In genomic region chr17:74194682-74195081, GRCh38 we compare ENCODE assay signal across 17 cellular contexts. TPM values are rescaled to one million over a fixed set of nuclear protein-coding genes. Genes with fewer than 3 reads are reported as not detected.
A peak's percentile ranks its signal among the peaks of the same experiment; 100 is the strongest.
DNase-seq lines count a peak whose midpoint lies in the region; ATAC-seq, FAIRE-seq and TF ChIP-seq lines count a peak whose summit lies in the region.
"Had no signal": no experiment of that assay in that cellular context is flagged by ENCODE, and none has a peak within 500 bp of the region (broad histone marks: within the 10 kb centered on the region; RNA-seq: fewer than 3 reads in every experiment).

No MANE protein-coding gene starts in this region.

- no peaks in the 10 kb centered on the region for H3K27me3 ChIP-seq in endodermal cell (ENCODE audit: control insufficient read depth, insufficient read depth, low read length, poor library complexity, severe bottlenecking)
- H3K27me3 ChIP-seq: BLaER1 had no signal

- H3K79me2 ChIP-seq in OCI-LY7 (ENCODE audit: insufficient read depth, low read depth, low read length), result no peaks in the 10 kb centered on the region

- H3K36me3 ChIP-seq in OCI-LY7 (ENCODE audit: insufficient read depth, low read length), result no peaks in the 10 kb centered on the region
- H3K36me3 ChIP-seq in endodermal cell (ENCODE audit: control insufficient read depth, insufficient read depth, low read length), result no peaks in the 10 kb centered on the region
- H3K36me3 ChIP-seq: BLaER1, HAP-1 had no signal

- H3K36me3 Mint-ChIP-seq in endodermal cell (ENCODE audit: low read depth), result no peaks in the 10 kb centered on the region
- H3K36me3 Mint-ChIP-seq in T-helper 17 cell (ENCODE audit: low read depth), result no peaks in the 10 kb centered on the region
- H3K36me3 Mint-ChIP-seq: CD8-positive, alpha-beta memory T cell had no signal

- H3K27me3 Mint-ChIP-seq in endodermal cell (ENCODE audit: insufficient read depth) (peaks cover 20% of the 10 kb centered on the region), T-helper 17 cell (peaks cover 54% of the 10 kb centered on the region)

- BruUV-seq in OCI-LY7 (replicated peaks; lab: Mats Ljungman, UMichigan), result no TSS peak

- ATAC-seq in T-helper 17 cell (no peak), GM19452 (IDR thresholded peaks at IDR 0.05; ENCODE audit: unreplicated experiment) (no peak)

- 88 to 94% methylated on average over 9 of the region's 9 CpGs for WGBS in endodermal cell (ENCODE audit: insufficient coverage in 1 of 2, insufficient read length in 1 of 2), 2 experiments

- H3K4me2 ChIP-seq in OCI-LY7 (ENCODE audit: low read length), result no peak overlapping the region

- H3K4me1 ChIP-seq in OCI-LY7 (ENCODE audit: insufficient read depth, low read length, poor library complexity, severe bottlenecking) (peaks cover 17% of the 10 kb centered on the region), endodermal cell (ENCODE audit: control insufficient read depth, insufficient read depth, low read length) (no peaks in the 10 kb centered on the region)
- H3K4me1 ChIP-seq: HAP-1 had no signal

- H3K27ac Mint-ChIP-seq in endodermal cell, result no peak overlapping the region
- no peak overlapping the region for H3K27ac Mint-ChIP-seq in T-helper 17 cell
- H3K27ac Mint-ChIP-seq: CD8-positive, alpha-beta memory T cell had no signal

- no peak overlapping the region for H3K4me3 Mint-ChIP-seq in endodermal cell
- no peak overlapping the region for H3K4me3 Mint-ChIP-seq in T-helper 17 cell
- H3K4me3 Mint-ChIP-seq: CD8-positive, alpha-beta memory T cell had no signal

- H4K20me1 ChIP-seq in OCI-LY7 (ENCODE audit: insufficient read depth, low read length), result no peaks in the 10 kb centered on the region
- H4K20me1 ChIP-seq: BLaER1 had no signal

- TF ChIP-seq CTCF in D721Med (IDR thresholded peaks at IDR 0.05; ENCODE audit: insufficient read depth, missing control alignments) (no peak), OCI-LY7 (conservative IDR thresholded peaks at IDR 0.05; ENCODE audit: low read length) (no peak), endodermal cell (conservative IDR thresholded peaks at IDR 0.05) (no peak)

- H3K9ac ChIP-seq in endodermal cell (ENCODE audit: extremely low read depth, low read length, poor library complexity, severe bottlenecking), result no peak overlapping the region
- H3K9ac ChIP-seq: BLaER1 had no signal

- H2AFZ ChIP-seq in OCI-LY7 (ENCODE audit: low read length), result 0 out of 2 replicates have a peak overlapping the region, but pooled peaks have one; percentile 8

- H3K9me3 ChIP-seq in OCI-LY7 (ENCODE audit: low read length) (no peaks in the 10 kb centered on the region), endodermal cell (ENCODE audit: control insufficient read depth, low read length) (no peaks in the 10 kb centered on the region), T-helper 17 cell (ENCODE audit: control insufficient read depth, low read length, poor library complexity, severe bottlenecking) (no peaks in the 10 kb centered on the region)
- H3K9me3 ChIP-seq: BLaER1, Caco-2, HAP-1 had no signal

- peak; percentile 21 for FAIRE-seq in D721Med (lab: Jason Lieb, UNC)
- FAIRE-seq: GM19239 had no signal

- no peak overlapping the region for H3K27ac ChIP-seq in OCI-LY7 (ENCODE audit: low read depth, low read length, poor library complexity, severe bottlenecking)
- no peak overlapping the region for H3K27ac ChIP-seq in endodermal cell (ENCODE audit: low read depth, low read length)
- H3K27ac ChIP-seq: BLaER1 had no signal

- intact Hi-C loops in OCI-LY7 (cut with micrococcal nuclease; ENCODE audit: unreplicated experiment), result no loop called here

- POLR2A ChIA-PET in OCI-LY7 (lab: Charles Lee), result no interaction called here

- peak; percentile 28 for DNase-seq in NCI-H2171 treated with DMSO at 0.1 percent for 48 hours (lab: John Stamatoyannopoulos, UW)
- no peak for DNase-seq in NCI-H2171 (lab: John Stamatoyannopoulos, UW)
- no peak for DNase-seq in D721Med (ENCODE audit: insufficient read length, low spot score)
- no peak for DNase-seq in OCI-LY7 (ENCODE audit: low spot score)
- DNase-seq in endodermal cell, result peak; percentile 38
- no peak for DNase-seq in T-helper 17 cell
- no peak for DNase-seq in germinal center (ENCODE audit: low spot score)
- DNase-seq: 8988T; AML-193; Caco-2; CD8-positive, alpha-beta memory T cell; GF-D8; GOT3 had no signal

- H3K9me3 Mint-ChIP-seq in endodermal cell, result no peaks in the 10 kb centered on the region

- no peaks in the 10 kb centered on the region for H3K9me2 ChIP-seq in OCI-LY7 (ENCODE audit: insufficient read depth, low read length)

- no peak overlapping the region for H3K4me3 ChIP-seq in OCI-LY7 (ENCODE audit: low read depth, low read length, poor library complexity, severe bottlenecking)
- no peak overlapping the region for H3K4me3 ChIP-seq in endodermal cell (ENCODE audit: low read length)
- H3K4me3 ChIP-seq: BLaER1, HAP-1 had no signal

- H3K4me1 Mint-ChIP-seq in endodermal cell (peaks cover under 1% of the 10 kb centered on the region), T-helper 17 cell (peaks cover 4% of the 10 kb centered on the region)

- CTCF ChIA-PET in OCI-LY7 (lab: Charles Lee; ENCODE audit: unreplicated experiment), result no interaction called here

RNA-seq across cellular contexts. Expression of gene RPL38, which starts 8.8 kb away (rescaled TPM):
- 4,732 and 5,467 TPM in 2 replicates for total RNA-seq in OCI-LY7 (2014; rRNA removed; shearing (Covaris generic))
- total RNA-seq in OCI-LY7 (2022), result 1,845 and 1,913 TPM in 2 replicates
- total RNA-seq in endodermal cell, result 1,000 to 10,000 TPM; 1,155 to 1,199 TPM
- 1,898 TPM for polyA plus RNA-seq in endodermal cell (2013, experiment 1 of 2)
- 1,809 TPM for polyA plus RNA-seq in endodermal cell (2013, experiment 2 of 2)
- total RNA-seq in T-helper 17 cell, result 1,000 to 10,000 TPM; 1,542 to 1,684 TPM

RNA-seq across cellular contexts. Expression of gene TTYH2, which starts 18.7 kb away (rescaled TPM):
- total RNA-seq in OCI-LY7 (2014; rRNA removed; shearing (Covaris generic)), result 1.7 and 3.1 TPM in 2 replicates
- 3.8 and 4.3 TPM in 2 replicates for total RNA-seq in OCI-LY7 (2022)
- total RNA-seq in endodermal cell, result 1 to 10 TPM; 1.2 to 1.6 TPM
- polyA plus RNA-seq in endodermal cell (2013, experiment 1 of 2), result 20.3 TPM
- 18.3 TPM for polyA plus RNA-seq in endodermal cell (2013, experiment 2 of 2)
- total RNA-seq in T-helper 17 cell, result 10 to 100 TPM; 19.8 to 23.2 TPM

Comparison
In these comparisons a context has a peak if more than half of its experiments do, and no peak if none do; other contexts are left out.
1. DNase-seq: peak in NCI-H2171 treated with DMSO at 0.1 percent for 48 hours (single experiment) and endodermal cell (single experiment); none in NCI-H2171 (single experiment), D721Med (single experiment), OCI-LY7 (single experiment), T-helper 17 cell (0 of 3) and germinal center (single experiment).